17 cellular contexts compared by ENCODE assay signal in genomic region chr7:70669859-70670258, GRCh38.
DNase-seq lines count a peak whose midpoint lies in the region; ATAC-seq, FAIRE-seq and TF ChIP-seq lines count a peak whose summit lies in the region.
"Had no signal": no experiment of that assay in that cellular context is flagged by ENCODE, and none has a peak within 500 bp of the region (broad histone marks: within the 10 kb centered on the region; RNA-seq: fewer than 3 reads in every experiment).

No MANE protein-coding gene starts in this region.

- H3K36me3 Mint-ChIP-seq in activated T-cell treated with anti-CD3 and anti-CD28 coated beads, Interleukin-2, amount 50 U/mL, for 4 hours (ENCODE audit: insufficient read depth): no peaks in the 10 kb centered on the region
- H3K36me3 Mint-ChIP-seq in natural killer cell treated with Interleukin-12 subunit alpha and Interleukin-12 subunit beta and Interleukin-15 and Interleukin-18, amount 100 ng/mL, for 72 hours: no peaks in the 10 kb centered on the region
- H3K36me3 Mint-ChIP-seq: CD14-positive monocyte had no signal

- no peaks in the 10 kb centered on the region for H3K36me3 ChIP-seq in GM12878 (ENCODE audit: control insufficient read depth in 2 of 2, insufficient read depth in 2 of 2, low read length in 1 of 2)
- H3K36me3 ChIP-seq: HAP-1, MG63, Peyer's patch had no signal

- DNase-seq in activated T-cell treated with anti-CD3 and anti-CD28 coated beads, Interleukin-2, amount 50 U/mL, for 4 hours: no peak
- no peak for DNase-seq in activated T-cell treated with anti-CD3 and anti-CD28 coated beads for 4 hours
- peak; percentile 39 for DNase-seq in Jurkat, Clone E6-1 (ENCODE audit: low read depth, low spot score)
- no peak for DNase-seq in GM12878 (ENCODE audit: low read depth, low spot score)
- no peak for DNase-seq in natural killer cell treated with Interleukin-12 subunit alpha and Interleukin-12 subunit beta and Interleukin-15 and Interleukin-18, amount 100 ng/mL, for 72 hours (ENCODE audit: low spot score)
- no peak for DNase-seq in NCI-H1694 treated with DMSO at 0.1 percent for 48 hours (lab: John Stamatoyannopoulos, UW)
- DNase-seq in occipital lobe (lab: John Stamatoyannopoulos, UW): no peak
- no peak for DNase-seq in foreskin melanocyte
- DNase-seq: MG63, NCI-H1105 treated with DMSO at 0.1 percent for 48 hours, NCI-H187 treated with DMSO at 0.1 percent for 48 hours, NCI-H510A treated with DMSO at 0.1 percent for 48 hours, Right ventricle myocardium superior had no signal

- POLR2A ChIA-PET in GM12878 (lab: Charles Lee): no interaction called here

- no peak overlapping the region for H3K4me2 ChIP-seq in GM12878 (ENCODE audit: control insufficient read depth, insufficient read depth)
- H3K4me2 ChIP-seq: KMS-11 had no signal

- CTCF ChIA-PET in GM12878 (lab: Yijun Ruan, JAX): no interaction called here

- intact Hi-C loops in GM12878 (cut with micrococcal nuclease; ENCODE audit: unreplicated experiment): no loop called here

- no peaks in the 10 kb centered on the region for H3K27me3 ChIP-seq in GM12878 (replicated peaks in 1 of 2; ENCODE audit: control insufficient read depth in 2 of 2, insufficient read depth in 2 of 2, low read length in 1 of 2)
- H3K27me3 ChIP-seq: MG63, Peyer's patch had no signal

- RAD21 ChIA-PET in GM12878 (lab: Charles Lee; ENCODE audit: unreplicated experiment): no interaction called here

- H3K27me3 Mint-ChIP-seq in activated T-cell treated with anti-CD3 and anti-CD28 coated beads, Interleukin-2, amount 50 U/mL, for 4 hours (ENCODE audit: low read depth): no peaks in the 10 kb centered on the region
- peaks cover 0 to 8% of the 10 kb centered on the region in 2 donors for H3K27me3 Mint-ChIP-seq in natural killer cell treated with Interleukin-12 subunit alpha and Interleukin-12 subunit beta and Interleukin-15 and Interleukin-18, amount 100 ng/mL, for 72 hours

- no peak for FAIRE-seq in GM12878 (lab: Jason Lieb, UNC)

- BruUV-seq in GM12878 (replicated peaks; lab: Mats Ljungman, UMichigan): no TSS peak

- H3K4me1 Mint-ChIP-seq in activated T-cell treated with anti-CD3 and anti-CD28 coated beads, Interleukin-2, amount 50 U/mL, for 4 hours (ENCODE audit: low read depth): peaks cover 7% of the 10 kb centered on the region
- H3K4me1 Mint-ChIP-seq in natural killer cell treated with Interleukin-12 subunit alpha and Interleukin-12 subunit beta and Interleukin-15 and Interleukin-18, amount 100 ng/mL, for 72 hours (ENCODE audit: low read depth in 2 of 2): peaks cover 25 to 30% of the 10 kb centered on the region in 2 donors
- H3K4me1 Mint-ChIP-seq: CD14-positive monocyte had no signal

- WGBS in GM12878 (ENCODE audit: insufficient coverage, insufficient replicate concordance, low lambda C conversion rate, missing lambda C conversion rate): 86% methylated on average over 8 of the region's 8 CpGs

- no peak overlapping the region for H3K27ac ChIP-seq in GM12878 (ENCODE audit: control insufficient read depth, insufficient read depth)
- H3K27ac ChIP-seq: KMS-11, Peyer's patch had no signal

- peak overlapping the region; percentile 29 to 38 for H3K27ac Mint-ChIP-seq in natural killer cell treated with Interleukin-12 subunit alpha and Interleukin-12 subunit beta and Interleukin-15 and Interleukin-18, amount 100 ng/mL, for 72 hours
- H3K27ac Mint-ChIP-seq: CD14-positive monocyte had no signal

- H3K79me2 ChIP-seq in GM12878 (ENCODE audit: control insufficient read depth, insufficient read depth, low read length): no peaks in the 10 kb centered on the region

- SMC1A ChIA-PET in GM12878 (lab: Charles Lee; ENCODE audit: uncharacterized antibody, unreplicated experiment): interaction anchor here (1.0 kb wide), 1 partner anchor 13 kb away, joined by 3 read pairs; no protein-coding TSS in a partner anchor

- TF ChIP-seq POLR2A in GM12878 (IDR thresholded peaks at IDR 0.05; ENCODE audit: low read depth, low read length): no peak

- no peak overlapping the region for H2AFZ ChIP-seq in GM12878 (ENCODE audit: control insufficient read depth, low read depth, low read length)

- H3K9ac ChIP-seq in GM12878 (ENCODE audit: control insufficient read depth, insufficient read depth, low read length): no peak overlapping the region
- H3K9ac ChIP-seq: KMS-11 had no signal

- no peaks in the 10 kb centered on the region for H3K9me3 ChIP-seq in GM12878 (replicated peaks; ENCODE audit: control insufficient read depth, insufficient read depth, low read length)
- H3K9me3 ChIP-seq: HAP-1, MG63, Peyer's patch had no signal

- no peak overlapping the region for H3K4me3 Mint-ChIP-seq in activated T-cell treated with anti-CD3 and anti-CD28 coated beads, Interleukin-2, amount 50 U/mL, for 4 hours
- H3K4me3 Mint-ChIP-seq in natural killer cell treated with Interleukin-12 subunit alpha and Interleukin-12 subunit beta and Interleukin-15 and Interleukin-18, amount 100 ng/mL, for 72 hours: peak overlapping the region; percentile 69
- H3K4me3 Mint-ChIP-seq: CD14-positive monocyte had no signal

- H3K4me1 ChIP-seq in GM12878 (ENCODE audit: control insufficient read depth, insufficient read depth, low read length): no peaks in the 10 kb centered on the region; the same call in 1 of the 2 replicates
- H3K4me1 ChIP-seq: Peyer's patch had no signal

- peak; percentile 40 to 84 for ATAC-seq in activated T-cell treated with anti-CD3 and anti-CD28 coated beads, Interleukin-2, amount 50 U/mL, for 4 hours
- ATAC-seq in GM12878: no peak
- ATAC-seq in natural killer cell treated with Interleukin-12 subunit alpha and Interleukin-12 subunit beta and Interleukin-15 and Interleukin-18, amount 100 ng/mL, for 72 hours: peak in 1 of 2 donors; percentile 85

- H3K9me3 Mint-ChIP-seq in activated T-cell treated with anti-CD3 and anti-CD28 coated beads, Interleukin-2, amount 50 U/mL, for 4 hours: no peaks in the 10 kb centered on the region
- H3K9me3 Mint-ChIP-seq in natural killer cell treated with Interleukin-12 subunit alpha and Interleukin-12 subunit beta and Interleukin-15 and Interleukin-18, amount 100 ng/mL, for 72 hours: no peaks in the 10 kb centered on the region
- H3K9me3 Mint-ChIP-seq: CD14-positive monocyte had no signal

- no peak for TF ChIP-seq EP300 in GM12878 (IDR thresholded peaks at IDR 0.05; ENCODE audit: borderline replicate concordance in 1 of 2, control insufficient read depth in 1 of 2, low read depth in 2 of 2, low read length in 2 of 2)

- in situ Hi-C loops in GM12878 (cut with MboI): no loop called here

- TF ChIP-seq RAD21 in GM12878 (IDR thresholded peaks at IDR 0.05; ENCODE audit: insufficient read depth, low read depth, low read length): no peak

- no peaks in the 10 kb centered on the region for H4K20me1 ChIP-seq in GM12878 (ENCODE audit: control insufficient read depth, insufficient read depth)

- TF ChIP-seq CTCF in GM12878 (IDR thresholded peaks at IDR 0.05 in 2 of 3, conservative IDR thresholded peaks at IDR 0.05 in 1 of 3; ENCODE audit: control insufficient read depth in 2 of 3, extremely low read depth in 1 of 3, insufficient read depth in 1 of 3, low read depth in 3 of 3, low read length in 3 of 3): no peak

- H3K4me3 ChIP-seq in Jurkat, Clone E6-1 (ENCODE audit: low read length): no peak overlapping the region
- H3K4me3 ChIP-seq in GM12878: no peak overlapping the region
- H3K4me3 ChIP-seq: HAP-1, MG63, Peyer's patch had no signal

TF ChIP-seq in GM12878, 131 proteins besides CTCF, POLR2A, EP300 and RAD21 (continues in another document):
- TF ChIP-seq TCF3 (IDR thresholded peaks at IDR 0.05; ENCODE audit: borderline replicate concordance, insufficient read depth, low read depth, low read length) (no peak), SUZ12 (IDR thresholded peaks at IDR 0.05; ENCODE audit: unreplicated experiment) (no peak), NR2F1 (conservative IDR thresholded peaks at IDR 0.05) (no peak), HCFC1 (IDR thresholded peaks at IDR 0.05; ENCODE audit: low read length) (no peak)
- TF ChIP-seq, protein P1, sequence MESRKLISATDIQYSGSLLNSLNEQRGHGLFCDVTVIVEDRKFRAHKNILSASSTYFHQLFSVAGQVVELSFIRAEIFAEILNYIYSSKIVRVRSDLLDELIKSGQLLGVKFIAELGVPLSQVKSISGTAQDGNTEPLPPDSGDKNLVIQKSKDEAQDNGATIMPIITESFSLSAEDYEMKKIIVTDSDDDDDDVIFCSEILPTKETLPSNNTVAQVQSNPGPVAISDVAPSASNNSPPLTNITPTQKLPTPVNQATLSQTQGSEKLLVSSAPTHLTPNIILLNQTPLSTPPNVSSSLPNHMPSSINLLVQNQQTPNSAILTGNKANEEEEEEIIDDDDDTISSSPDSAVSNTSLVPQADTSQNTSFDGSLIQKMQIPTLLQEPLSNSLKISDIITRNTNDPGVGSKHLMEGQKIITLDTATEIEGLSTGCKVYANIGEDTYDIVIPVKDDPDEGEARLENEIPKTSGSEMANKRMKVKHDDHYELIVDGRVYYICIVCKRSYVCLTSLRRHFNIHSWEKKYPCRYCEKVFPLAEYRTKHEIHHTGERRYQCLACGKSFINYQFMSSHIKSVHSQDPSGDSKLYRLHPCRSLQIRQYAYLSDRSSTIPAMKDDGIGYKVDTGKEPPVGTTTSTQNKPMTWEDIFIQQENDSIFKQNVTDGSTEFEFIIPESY (IDR thresholded peaks at IDR 0.05): 0 out of 2 replicates have a peak, but pooled peaks have one; percentile 20
